In the genomic region with DNA sequence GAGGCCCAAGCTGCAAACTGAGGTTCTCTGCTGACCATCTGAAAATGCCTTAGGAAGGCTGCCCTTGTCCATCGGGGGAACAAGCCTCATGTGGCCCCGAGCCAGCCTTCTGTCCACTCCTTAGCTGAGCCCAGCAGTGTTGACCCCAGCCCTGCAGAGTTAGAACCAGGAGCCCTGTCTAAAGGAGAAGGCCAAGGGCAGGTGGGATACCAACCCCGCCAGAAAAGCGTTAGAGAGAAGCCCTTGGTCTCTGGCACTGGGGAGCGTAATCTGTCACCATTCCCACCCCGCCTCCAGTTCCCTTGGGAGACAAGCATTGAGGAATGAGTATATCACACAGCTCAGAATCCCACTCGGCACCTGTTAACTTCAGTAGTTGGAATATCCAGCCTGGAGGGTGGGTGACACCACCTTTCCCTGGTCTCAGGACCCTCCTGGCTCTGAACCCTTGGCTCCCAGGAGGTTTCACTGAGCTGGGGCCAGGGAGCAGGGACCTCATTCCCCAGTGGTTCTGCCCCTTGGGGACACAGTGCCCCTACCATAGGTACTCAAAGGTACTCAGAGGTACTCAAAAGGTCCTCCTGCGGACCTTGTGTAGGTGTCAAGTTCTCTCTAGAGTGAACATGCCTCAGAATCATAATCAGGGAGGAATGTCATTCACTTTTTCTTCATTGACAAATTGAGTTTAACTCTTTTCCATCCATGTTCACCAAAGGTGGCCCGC, we compare ENCODE assay signal across 15 cellular contexts. TPM values are rescaled to one million over a fixed set of nuclear protein-coding genes. Genes with fewer than 3 reads are reported as not detected.
DNase-seq lines count a peak whose midpoint lies in the region; ATAC-seq, FAIRE-seq and TF ChIP-seq lines count a peak whose summit lies in the region.
"Had no signal": no experiment of that assay in that cellular context is flagged by ENCODE, and none has a peak within 500 bp of the region (broad histone marks: within the 10 kb centered on the region; RNA-seq: fewer than 3 reads in every experiment).

No MANE protein-coding gene starts in this region.

- no peak for TF ChIP-seq POLR2A in thyroid gland (IDR thresholded peaks at IDR 0.05)

- FAIRE-seq in D721Med (lab: Jason Lieb, UNC): no peak
- FAIRE-seq: K562 had no signal

- H3K9ac ChIP-seq in mucosa of rectum (ENCODE audit: low read depth in 1 of 2, low read length in 2 of 2): peak overlapping the region; percentile 36 to 62

- H3K27ac Mint-ChIP-seq in endothelial cell (ENCODE audit: unreplicated experiment): no peak overlapping the region
- H3K27ac Mint-ChIP-seq: activated CD8-positive, alpha-beta memory T cell treated with anti-CD3 and anti-CD28 coated beads, Interleukin-2, amount 10 ng/mL, durations not matched to agents 7 days and 5 days had no signal

- H3K9me2 ChIP-seq in PC-9 (ENCODE audit: insufficient read depth): no peaks in the 10 kb centered on the region

- H3K4me1 Mint-ChIP-seq in endothelial cell (ENCODE audit: unreplicated experiment): peaks cover 5% of the 10 kb centered on the region
- H3K4me1 Mint-ChIP-seq: activated CD8-positive, alpha-beta memory T cell treated with anti-CD3 and anti-CD28 coated beads, Interleukin-2, amount 10 ng/mL, durations not matched to agents 7 days and 5 days had no signal

- DNase-seq in RWPE2 (ENCODE audit: low spot score) (no peak), endothelial cell (ENCODE audit: low spot score) (no peak), thyroid gland (peak in 1 of 2 donors; percentile 53), PC-9 (no peak), D721Med (ENCODE audit: insufficient read length, low spot score) (no peak)
- DNase-seq in activated T-cell treated with anti-CD3 and anti-CD28 coated beads, Interleukin-2, amount 50 U/mL, for 48 hours: no peak
- DNase-seq: activated CD4-positive, CD25-positive, alpha-beta regulatory T cell treated with anti-CD3 and anti-CD28 coated beads, Interleukin-2, amount 50 U/mL, for 72 hours; activated CD8-positive, alpha-beta memory T cell treated with anti-CD3 and anti-CD28 coated beads, Interleukin-2, amount 10 ng/mL, durations not matched to agents 7 days and 5 days; BE2C; body of pancreas; NCI-H1105; SHP77 treated with DMSO at 0.1 percent for 48 hours; stimulated activated naive CD4-positive, alpha-beta T cell had no signal

- H3K36me3 ChIP-seq in RWPE2 (ENCODE audit: low read depth) (peaks cover 79% of the 10 kb centered on the region), mucosa of rectum (ENCODE audit: control insufficient read depth in 2 of 2, insufficient read depth in 2 of 2, low read length in 2 of 2) (peaks cover 60 to 76% of the 10 kb centered on the region in 2 donors), thyroid gland (peaks cover 50 to 67% of the 10 kb centered on the region in 2 donors), PC-9 (ENCODE audit: low read depth) (peaks cover 25% of the 10 kb centered on the region)

- no peaks in the 10 kb centered on the region for H4K20me1 ChIP-seq in PC-9 (ENCODE audit: insufficient read depth)

- peaks cover 78% of the 10 kb centered on the region for H3K36me3 Mint-ChIP-seq in endothelial cell (ENCODE audit: low read depth, unreplicated experiment)

- 85 to 91% methylated on average over 9 of the region's 9 CpGs for WGBS in thyroid gland, 2 donors

- H3K9me3 ChIP-seq in RWPE2 (ENCODE audit: severe bottlenecking): no peaks in the 10 kb centered on the region
- H3K9me3 ChIP-seq in mucosa of rectum (ENCODE audit: control insufficient read depth in 2 of 2, low read length in 2 of 2): no peaks in the 10 kb centered on the region
- H3K9me3 ChIP-seq in thyroid gland: no peaks in the 10 kb centered on the region
- no peaks in the 10 kb centered on the region for H3K9me3 ChIP-seq in PC-9 (ENCODE audit: insufficient read depth, low read depth)
- H3K9me3 ChIP-seq: BE2C, body of pancreas had no signal

- H3K9me3 Mint-ChIP-seq in endothelial cell (ENCODE audit: unreplicated experiment): no peaks in the 10 kb centered on the region

- no peak overlapping the region for H3K4me2 ChIP-seq in PC-9

- POLR2A ChIA-PET in PC-9 (lab: Charles Lee; ENCODE audit: unreplicated experiment): no interaction called here

- CTCF ChIA-PET in PC-9 (lab: Charles Lee): no interaction called here

- peaks cover 14% of the 10 kb centered on the region for H3K79me2 ChIP-seq in PC-9 (ENCODE audit: low read depth)

- peaks cover 33% of the 10 kb centered on the region for H3F3A ChIP-seq in PC-9 (ENCODE audit: insufficient read depth, low read depth)

- intact Hi-C loops in thyroid gland (cut with DNase I) (no loop called here), PC-9 (cut with micrococcal nuclease; ENCODE audit: unreplicated experiment) (no loop called here)

- no TSS peak for BruUV-seq in PC-9 (replicated peaks; lab: Mats Ljungman, UMichigan)

- peak overlapping the region; percentile 76 for H3K27ac ChIP-seq in RWPE2 (ENCODE audit: poor library complexity, severe bottlenecking)
- H3K27ac ChIP-seq in mucosa of rectum (ENCODE audit: low read depth in 2 of 2, low read length in 2 of 2): peak overlapping the region; percentile 72 to 81
- H3K27ac ChIP-seq in thyroid gland: peak overlapping the region; percentile 7 to 99 (median 39)
- no peak overlapping the region for H3K27ac ChIP-seq in PC-9

- no peak for TF ChIP-seq CTCF in RWPE2 (IDR thresholded peaks at IDR 0.05; ENCODE audit: poor library complexity, severe bottlenecking)
- no peak for TF ChIP-seq CTCF in endothelial cell (IDR thresholded peaks at IDR 0.05; ENCODE audit: unreplicated experiment)
- no peak for TF ChIP-seq CTCF in thyroid gland (IDR thresholded peaks at IDR 0.05)
- no peak for TF ChIP-seq CTCF in PC-9 (conservative IDR thresholded peaks at IDR 0.05)
- TF ChIP-seq CTCF in D721Med (IDR thresholded peaks at IDR 0.05; ENCODE audit: insufficient read depth, missing control alignments): no peak

- H3K27me3 ChIP-seq in RWPE2 (ENCODE audit: insufficient read depth, poor library complexity, severe bottlenecking): no peaks in the 10 kb centered on the region
- no peaks in the 10 kb centered on the region for H3K27me3 ChIP-seq in mucosa of rectum (ENCODE audit: control insufficient read depth in 2 of 2, insufficient read depth in 2 of 2, low read length in 2 of 2)
- no peaks in the 10 kb centered on the region for H3K27me3 ChIP-seq in thyroid gland
- H3K27me3 ChIP-seq in PC-9 (ENCODE audit: insufficient read depth, low read depth): no peaks in the 10 kb centered on the region
- H3K27me3 ChIP-seq: BE2C, body of pancreas had no signal

- H3K27me3 Mint-ChIP-seq in endothelial cell (ENCODE audit: unreplicated experiment): peaks cover 2% of the 10 kb centered on the region
- H3K27me3 Mint-ChIP-seq: activated CD8-positive, alpha-beta memory T cell treated with anti-CD3 and anti-CD28 coated beads, Interleukin-2, amount 10 ng/mL, durations not matched to agents 7 days and 5 days had no signal

- H3K4me1 ChIP-seq in RWPE2 (ENCODE audit: insufficient read depth, poor library complexity, severe bottlenecking) (peaks cover 32% of the 10 kb centered on the region), mucosa of rectum (ENCODE audit: control insufficient read depth in 2 of 2, insufficient read depth in 2 of 2, low read length in 2 of 2) (peaks cover 57 to 78% of the 10 kb centered on the region in 2 donors), thyroid gland (peaks cover 51 to 60% of the 10 kb centered on the region in 2 donors), PC-9 (replicated peaks; ENCODE audit: insufficient read depth) (peaks cover 26% of the 10 kb centered on the region)
- H3K4me1 ChIP-seq: BE2C, body of pancreas had no signal

- no peak for ATAC-seq in RWPE2 (ENCODE audit: low read depth)
- ATAC-seq: activated CD8-positive, alpha-beta memory T cell treated with anti-CD3 and anti-CD28 coated beads, Interleukin-2, amount 10 ng/mL, durations not matched to agents 7 days and 5 days; body of pancreas; K562 had no signal

- H3K4me3 ChIP-seq in RWPE2 (ENCODE audit: severe bottlenecking) (no peak overlapping the region), mucosa of rectum (ENCODE audit: low read length in 2 of 2) (no peak overlapping the region), thyroid gland (replicated peaks in 1 of 3) (no peak overlapping the region), PC-9 (no peak overlapping the region)
- H3K4me3 ChIP-seq: body of pancreas, K562 had no signal

- H3K4me3 Mint-ChIP-seq in endothelial cell (ENCODE audit: unreplicated experiment): peak overlapping the region; percentile 82
- H3K4me3 Mint-ChIP-seq: activated CD8-positive, alpha-beta memory T cell treated with anti-CD3 and anti-CD28 coated beads, Interleukin-2, amount 10 ng/mL, durations not matched to agents 7 days and 5 days had no signal

- no peak overlapping the region for H2AFZ ChIP-seq in PC-9

RNA-seq across cellular contexts. Expression of a gene that starts 16.4 kb away (rescaled TPM):
- total RNA-seq in endothelial cell (ENCODE audit: unreplicated experiment) (74.2 TPM), thyroid gland (10 to 100 TPM; 36.6 to 92.2 (median 56.3) TPM), PC-9 (2021) (20.4 and 25.2 TPM in 2 replicates)
